8 cellular contexts compared by ENCODE assay signal in genomic region chr12:30985814-30986452, GRCh38. TPM values are rescaled to one million over a fixed set of nuclear protein-coding genes. Genes with fewer than 3 reads are reported as not detected.
DNase-seq lines count a peak whose midpoint lies in the region; ATAC-seq and TF ChIP-seq lines count a peak whose summit lies in the region.

No MANE protein-coding gene starts in this region.

- H4K20me1 ChIP-seq in fibroblast of lung (ENCODE audit: control insufficient read depth, extremely low read depth, insufficient read depth, low read length): no peaks in the 10 kb centered on the region

- no peaks in the 10 kb centered on the region for H3K9me3 Mint-ChIP-seq in neural crest cell

- no peak overlapping the region for H3K27ac ChIP-seq in fibroblast of lung (ENCODE audit: insufficient read depth, low read length)

- H3K27me3 ChIP-seq in GM06990 (replicated peaks; ENCODE audit: control insufficient read depth, insufficient read depth, low read length): no peaks in the 10 kb centered on the region
- no peaks in the 10 kb centered on the region for H3K27me3 ChIP-seq in fibroblast of lung (ENCODE audit: control insufficient read depth, insufficient read depth, low read length)

- H3K9ac ChIP-seq in fibroblast of lung (ENCODE audit: insufficient read depth, low read length): no peak overlapping the region

- H3K27ac Mint-ChIP-seq in neural crest cell (ENCODE audit: unreplicated experiment): no peak overlapping the region

- peak; percentile 57 for ATAC-seq in GM21619 (IDR thresholded peaks at IDR 0.05; ENCODE audit: unreplicated experiment)
- ATAC-seq in HG02938 (IDR thresholded peaks at IDR 0.05; ENCODE audit: unreplicated experiment): no peak

- TF ChIP-seq CTCF in GM06990 (IDR thresholded peaks at IDR 0.05; ENCODE audit: insufficient read depth, low read length, poor library complexity, severe bottlenecking): peak; percentile 93
- TF ChIP-seq CTCF in NB4 (IDR thresholded peaks at IDR 0.05; ENCODE audit: low read depth, low read length): peak; percentile 85
- peak; percentile 92 for TF ChIP-seq CTCF in WI38 (IDR thresholded peaks at IDR 0.05; ENCODE audit: low read depth, low read length)
- peak; percentile 84 to 93 for TF ChIP-seq CTCF in fibroblast of lung (conservative IDR thresholded peaks at IDR 0.05 in 1 of 2, IDR thresholded peaks at IDR 0.05 in 1 of 2; ENCODE audit: low read depth in 1 of 2, low read length in 2 of 2)
- TF ChIP-seq CTCF in neural crest cell (conservative IDR thresholded peaks at IDR 0.05): peak; percentile 83

- H3K9me3 ChIP-seq in fibroblast of lung (ENCODE audit: control insufficient read depth, insufficient read depth, low read depth, low read length): no peaks in the 10 kb centered on the region

- H2AFZ ChIP-seq in fibroblast of lung (ENCODE audit: low read length): no peak overlapping the region

- no peaks in the 10 kb centered on the region for H3K79me2 ChIP-seq in fibroblast of lung (ENCODE audit: control insufficient read depth, insufficient read depth, low read length)

- no peaks in the 10 kb centered on the region for H3K36me3 Mint-ChIP-seq in neural crest cell (ENCODE audit: low read depth)

- H3K4me3 ChIP-seq in GM06990 (replicated peaks; ENCODE audit: low read depth, low read length) (no peak overlapping the region), NB4 (ENCODE audit: low read depth, low read length) (no peak overlapping the region), WI38 (ENCODE audit: low read depth, low read length) (no peak overlapping the region), fibroblast of lung (replicated peaks in 1 of 4; ENCODE audit: control extremely low read depth in 1 of 4, insufficient read depth in 1 of 4, low read depth in 3 of 4, low read length in 4 of 4) (no peak overlapping the region)

- H3K4me1 Mint-ChIP-seq in neural crest cell: peaks cover 11% of the 10 kb centered on the region

- H3K4me2 ChIP-seq in fibroblast of lung (ENCODE audit: extremely low read depth, insufficient read depth, low read length): no peak overlapping the region

- H3K4me1 ChIP-seq in fibroblast of lung (ENCODE audit: control insufficient read depth, extremely low read depth, insufficient read depth, low read length): no peaks in the 10 kb centered on the region

- DNase-seq in GM06990 (ENCODE audit: extremely low read depth, insufficient read length): peak; percentile 30
- DNase-seq in NB4 (ENCODE audit: low read depth): peak; percentile 56
- peak; percentile 26 to 60 for DNase-seq in fibroblast of lung (ENCODE audit: low read depth in 2 of 2)
- DNase-seq in neural crest cell (ENCODE audit: low read depth, low spot score): peak; percentile 57
- no peak for DNase-seq in NK-92 treated with Interleukin-12 subunit alpha and Interleukin-12 subunit beta, amount 100 ng/mL, for 24 hours (lab: John Stamatoyannopoulos, UW)

- H3K27me3 Mint-ChIP-seq in neural crest cell (ENCODE audit: low read depth): no peaks in the 10 kb centered on the region

- TF ChIP-seq POLR2A in NB4 (IDR thresholded peaks at IDR 0.05; ENCODE audit: extremely low read depth, insufficient read length): no peak

- peak overlapping the region; percentile 19 for H3K4me3 Mint-ChIP-seq in neural crest cell

- H3K36me3 ChIP-seq in GM06990 (ENCODE audit: control insufficient read depth, insufficient read depth, low read length) (no peaks in the 10 kb centered on the region), fibroblast of lung (ENCODE audit: control insufficient read depth, insufficient read depth, low read length) (no peaks in the 10 kb centered on the region)

RNA-seq across cellular contexts. Expression of gene TSPAN11, which starts 59.4 kb away (rescaled TPM):
- total RNA-seq in fibroblast of lung (1.5 and 2.6 TPM in 2 replicates), neural crest cell (18.3 and 21.4 TPM in 2 replicates)
- 0.02 and 0.05 TPM in 2 replicates for polyA plus RNA-seq in fibroblast of lung
- polyA plus RNA-seq in fibroblast of lung (2012): 0.05 and 0.06 TPM in 2 replicates
- polyA minus RNA-seq in fibroblast of lung (ENCODE audit: low replicate concordance): 0.04 and 1.8 TPM in 2 replicates
